In the genomic region with DNA sequence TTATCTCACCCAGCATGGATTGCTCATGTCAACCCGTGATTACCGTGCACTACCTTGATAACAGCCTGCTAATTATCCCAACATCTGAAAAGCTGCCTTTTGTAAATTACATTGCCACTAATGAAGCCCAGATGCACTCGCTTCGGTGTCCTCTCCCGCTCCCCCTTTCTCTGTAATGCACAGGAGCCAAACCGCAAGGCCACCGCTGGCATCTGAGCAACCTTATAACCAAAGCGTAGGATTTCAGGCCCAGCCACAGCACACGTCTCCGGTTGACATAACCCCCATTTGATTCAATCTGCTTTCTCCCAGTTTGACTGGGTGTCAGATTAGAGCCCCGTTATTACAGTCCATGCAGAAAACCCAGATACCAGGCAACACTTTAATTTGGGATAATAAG, we compare ENCODE assay signal across 20 cellular contexts.
A peak's percentile ranks its signal among the peaks of the same experiment; 100 is the strongest.
DNase-seq lines count a peak whose midpoint lies in the region; ATAC-seq, FAIRE-seq and TF ChIP-seq lines count a peak whose summit lies in the region.
"Had no signal": no experiment of that assay in that cellular context is flagged by ENCODE, and none has a peak within 500 bp of the region (broad histone marks: within the 10 kb centered on the region; RNA-seq: fewer than 3 reads in every experiment).

No MANE protein-coding gene starts in this region.

- peaks cover 3 to 43% of the 10 kb centered on the region in 2 experiments; a peak in 4 of 5 replicates for H3K27me3 ChIP-seq in HepG2 (ENCODE audit: control insufficient read depth in 1 of 2, insufficient read depth in 2 of 2, low read length in 2 of 2)
- H3K27me3 ChIP-seq in right lobe of liver = no peaks in the 10 kb centered on the region
- H3K27me3 ChIP-seq in colonic mucosa = no peaks in the 10 kb centered on the region
- H3K27me3 ChIP-seq: Peyer's patch had no signal

- ATAC-seq in HepG2 (no peak), right lobe of liver (no peak)

- H3K4me2 ChIP-seq in HepG2 (ENCODE audit: low read depth, low read length) = no peak overlapping the region

- H3K4me3 ChIP-seq in HepG2 (replicated peaks in 1 of 3; ENCODE audit: insufficient read depth in 1 of 3, low read depth in 2 of 3, low read length in 3 of 3) (no peak overlapping the region), right lobe of liver (no peak overlapping the region), fibroblast of mammary gland (ENCODE audit: control insufficient read depth, low read depth, low read length) (no peak overlapping the region), colonic mucosa (no peak overlapping the region)
- H3K4me3 ChIP-seq: HAP-1, Peyer's patch had no signal

- no peak for TF ChIP-seq RAD21 in HepG2 (CRISPR knock-in tag; IDR thresholded peaks at IDR 0.05)

- no peak overlapping the region for H3K9ac ChIP-seq in HepG2 (ENCODE audit: insufficient read depth, low read depth, low read length)
- no peak overlapping the region for H3K9ac ChIP-seq in colonic mucosa (ENCODE audit: low read depth in 2 of 2, low read length in 2 of 2)

- H3K27ac ChIP-seq in HepG2 (ENCODE audit: extremely low read length, insufficient read depth, low read length) = no peak overlapping the region
- H3K27ac ChIP-seq in right lobe of liver = no peak overlapping the region
- H3K27ac ChIP-seq in colonic mucosa = no peak overlapping the region
- H3K27ac ChIP-seq: Peyer's patch had no signal

- H4K20me1 ChIP-seq in HepG2 (ENCODE audit: insufficient read depth, low read length) = no peaks in the 10 kb centered on the region

- in situ Hi-C loops in HepG2 (cut with HindIII; ENCODE audit: extremely low pct_ligation_motif_present, low pct_unique_long_range_greater_than_20kb) = no loop called here

- no peak for FAIRE-seq in HepG2 (lab: Jason Lieb, UNC)
- FAIRE-seq: HTR-8/SVneo had no signal

- DNase-seq in HepG2 (ENCODE audit: low spot score) (no peak), right lobe of liver (no peak), NCI-H2227 treated with DMSO at 0.1 percent for 48 hours (lab: John Stamatoyannopoulos, UW) (peak; percentile 52), fibroblast of mammary gland (ENCODE audit: low read depth) (peak; percentile 40), SW 1271 (lab: John Stamatoyannopoulos, UW) (no peak), LoVo (ENCODE audit: low spot score) (no peak), colonic mucosa (no peak), HuH-7.5 (ENCODE audit: low spot score) (no peak)
- DNase-seq: 8988T; AML-193; CD4-positive, alpha-beta memory T cell; DND-41; KBM-7; NCI-H1092; NCI-H2107; NCI-H748 treated with DMSO at 0.1 percent for 48 hours; Peyer's patch; SHP77 had no signal

- POLR2A ChIA-PET in HepG2 (lab: Yijun Ruan, JAX) = no interaction called here

- TF ChIP-seq CTCF in HepG2 (CRISPR knock-in tag; IDR thresholded peaks at IDR 0.05) (no peak), right lobe of liver (IDR thresholded peaks at IDR 0.05) (no peak), fibroblast of mammary gland (conservative IDR thresholded peaks at IDR 0.05; ENCODE audit: control insufficient read depth, insufficient read depth, low read depth, low read length) (no peak), colonic mucosa (IDR thresholded peaks at IDR 0.05) (no peak)

- H3K9me3 ChIP-seq in HepG2 (ENCODE audit: low read length) (no peaks in the 10 kb centered on the region), right lobe of liver (no peaks in the 10 kb centered on the region), colonic mucosa (no peaks in the 10 kb centered on the region)
- H3K9me3 ChIP-seq: HAP-1, Peyer's patch had no signal

- H3K36me3 ChIP-seq in HepG2 (replicated peaks in 1 of 2; ENCODE audit: control insufficient read depth in 1 of 2, insufficient read depth in 2 of 2, low read length in 2 of 2) = no peaks in the 10 kb centered on the region
- H3K36me3 ChIP-seq in right lobe of liver = no peaks in the 10 kb centered on the region
- H3K36me3 ChIP-seq in colonic mucosa = no peaks in the 10 kb centered on the region
- H3K36me3 ChIP-seq: HAP-1, Peyer's patch had no signal

- TF ChIP-seq POLR2A in HepG2 (IDR thresholded peaks at IDR 0.05; ENCODE audit: insufficient read depth in 1 of 2, low read depth in 2 of 2, low read length in 2 of 2) (no peak), right lobe of liver (IDR thresholded peaks at IDR 0.05) (no peak)

- H2AFZ ChIP-seq in HepG2 (ENCODE audit: low read length) = no peak overlapping the region

- no TSS peak for BruUV-seq in HepG2 (replicated peaks; lab: Mats Ljungman, UMichigan)

- TF ChIP-seq EP300 in HepG2 (IDR thresholded peaks at IDR 0.05; ENCODE audit: low read depth in 2 of 2, low read length in 2 of 2) = no peak
- no peak for TF ChIP-seq EP300 in HepG2 (CRISPR knock-in tag; IDR thresholded peaks at IDR 0.05; ENCODE audit: borderline replicate concordance)

- H3K79me2 ChIP-seq in HepG2 (ENCODE audit: insufficient read depth, low read length) = no peaks in the 10 kb centered on the region

- CTCF ChIA-PET in HepG2 (lab: Yijun Ruan, JAX; ENCODE audit: low intra/inter-chr PET ratio, low total read pairs) = no interaction called here

- no peaks in the 10 kb centered on the region for H3K4me1 ChIP-seq in HepG2 (ENCODE audit: insufficient read depth, low read length)
- no peaks in the 10 kb centered on the region for H3K4me1 ChIP-seq in right lobe of liver
- no peaks in the 10 kb centered on the region for H3K4me1 ChIP-seq in colonic mucosa
- H3K4me1 ChIP-seq: HAP-1, Peyer's patch had no signal

- WGBS in HepG2 (ENCODE audit: low lambda C conversion rate) = 23% methylated on average over 11 of the region's 11 CpGs
- 85% methylated on average over 11 of the region's 11 CpGs for WGBS in right lobe of liver (ENCODE audit: insufficient coverage, low coverage, low lambda C conversion rate, missing lambda C conversion rate)

- intact Hi-C loops in HepG2 (cut with micrococcal nuclease; ENCODE audit: unreplicated experiment) = no loop called here
- intact Hi-C loops in right lobe of liver (cut with DNase I) = no loop called here
- intact Hi-C loops in colonic mucosa (cut with DNase I) = no loop called here

TF ChIP-seq in HepG2, 621 proteins besides CTCF, POLR2A, EP300 and RAD21:
- TF ChIP-seq EZH2 (conservative IDR thresholded peaks at IDR 0.05; ENCODE audit: low read depth, low read length) (0 out of 2 replicates have a peak, but pooled peaks have one; percentile 37), SAP130 (CRISPR knock-in tag; IDR thresholded peaks at IDR 0.05; ENCODE audit: low read depth) (no peak)
- TF ChIP-seq, protein P1, sequence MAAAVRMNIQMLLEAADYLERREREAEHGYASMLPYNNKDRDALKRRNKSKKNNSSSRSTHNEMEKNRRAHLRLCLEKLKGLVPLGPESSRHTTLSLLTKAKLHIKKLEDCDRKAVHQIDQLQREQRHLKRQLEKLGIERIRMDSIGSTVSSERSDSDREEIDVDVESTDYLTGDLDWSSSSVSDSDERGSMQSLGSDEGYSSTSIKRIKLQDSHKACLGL (CRISPR knock-in tag; IDR thresholded peaks at IDR 0.05) = no peak

Comparison
In these comparisons a context has a peak if more than half of its experiments do, and no peak if none do; other contexts are left out.
1. DNase-seq: peak in NCI-H2227 treated with DMSO at 0.1 percent for 48 hours (single experiment) and fibroblast of mammary gland (single experiment); none in HepG2 (single experiment), right lobe of liver (0 of 3), SW 1271 (0 of 2), LoVo (single experiment), colonic mucosa (single experiment) and HuH-7.5 (single experiment).